Comparison of ENCODE assay signal across 9 cellular contexts in the genomic region with DNA sequence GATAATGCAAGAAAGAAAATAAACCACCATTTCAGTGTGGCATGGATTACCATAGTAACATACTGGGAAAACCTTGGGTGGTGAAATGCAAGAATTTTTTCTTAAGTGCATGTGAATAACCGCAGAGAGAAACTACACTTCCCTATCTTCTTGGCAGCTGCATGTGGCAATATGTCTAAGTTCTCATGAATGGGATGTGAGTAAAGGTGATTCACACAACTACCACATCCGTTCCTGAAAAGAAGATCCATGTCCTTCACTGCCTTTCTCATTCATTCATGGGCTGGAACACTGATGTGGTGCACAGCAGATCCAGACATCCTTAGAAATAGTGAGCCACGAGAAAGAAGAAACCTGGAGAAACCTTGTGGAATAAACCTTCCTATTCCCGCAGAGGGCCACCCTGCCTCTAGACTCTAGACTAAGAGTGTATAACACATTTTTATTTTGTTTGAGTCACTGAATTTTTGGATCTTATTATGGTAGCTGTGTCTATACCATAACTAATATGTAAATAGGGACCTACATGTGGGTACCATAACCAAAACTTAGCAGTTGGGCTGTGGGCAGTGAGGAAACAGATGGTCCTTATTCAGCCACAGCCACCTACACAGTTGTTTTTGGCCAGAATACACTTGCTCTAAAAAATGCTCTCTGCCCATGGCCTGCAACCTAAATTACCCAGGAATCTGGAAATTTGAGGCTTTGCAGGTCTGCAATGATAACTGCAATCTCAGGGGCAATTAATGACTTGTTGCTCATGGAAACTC.
DNase-seq lines count a peak whose midpoint lies in the region; ATAC-seq lines count a peak whose summit lies in the region.
"Had no signal": no experiment of that assay in that cellular context is flagged by ENCODE, and none has a peak within 500 bp of the region (broad histone marks: within the 10 kb centered on the region; RNA-seq: fewer than 3 reads in every experiment).

No MANE protein-coding gene starts in this region.

- CTCF ChIA-PET in CD4-positive, alpha-beta memory T cell (lab: Charles Lee; ENCODE audit: partially characterized antibody): no interaction called here

- H3K27me3 Mint-ChIP-seq in CD4-positive, alpha-beta memory T cell: no peaks in the 10 kb centered on the region

- H3K36me3 Mint-ChIP-seq in CD4-positive, alpha-beta memory T cell: no peaks in the 10 kb centered on the region

- H3K27ac Mint-ChIP-seq in CD4-positive, alpha-beta memory T cell: no peak overlapping the region

- ATAC-seq in GM19351 (IDR thresholded peaks at IDR 0.05; ENCODE audit: unreplicated experiment) (peak; percentile 63), HG03095 (IDR thresholded peaks at IDR 0.05; ENCODE audit: unreplicated experiment) (no peak)

- no peaks in the 10 kb centered on the region for H3K27me3 ChIP-seq in adipocyte (replicated peaks; ENCODE audit: control insufficient read depth, insufficient read depth, low read length)
- no peaks in the 10 kb centered on the region for H3K27me3 ChIP-seq in CD4-positive, alpha-beta memory T cell (ENCODE audit: insufficient read depth, low read length)

- H3K4me3 ChIP-seq in adipocyte (ENCODE audit: low read length): no peak overlapping the region
- no peak overlapping the region for H3K4me3 ChIP-seq in CD4-positive, alpha-beta memory T cell (ENCODE audit: low read length in 2 of 2)

- POLR2A ChIA-PET in CD4-positive, alpha-beta memory T cell (lab: Charles Lee; ENCODE audit: partially characterized antibody): no interaction called here

- intact Hi-C loops in CD4-positive, alpha-beta memory T cell (cut with micrococcal nuclease): no loop called here

- peaks cover 0 to 14% (median 5%) of the 10 kb centered on the region in 8 donors for H3K9me3 Mint-ChIP-seq in CD4-positive, alpha-beta memory T cell

- no peak overlapping the region for H3K9ac ChIP-seq in adipocyte (ENCODE audit: low read length)

- H3K4me3 Mint-ChIP-seq in CD4-positive, alpha-beta memory T cell: no peak overlapping the region

- peak; percentile 87 for DNase-seq in HS-5 (ENCODE audit: low read depth)
- DNase-seq in adipocyte (ENCODE audit: low read depth): peak; percentile 57
- peak; percentile 96 for DNase-seq in renal cortical epithelial cell (ENCODE audit: low read depth)
- no peak for DNase-seq in hypothalamus (lab: John Stamatoyannopoulos, UW)
- no peak for DNase-seq in CD4-positive, alpha-beta memory T cell
- DNase-seq in activated CD4-positive, alpha-beta T cell treated with anti-CD3 and anti-CD28 coated beads for 4 hours: no peak
- DNase-seq: NCI-H1105 treated with DMSO at 0.1 percent for 48 hours had no signal

- H3K27ac ChIP-seq in CD4-positive, alpha-beta memory T cell (ENCODE audit: low read depth, low read length): no peak overlapping the region

- H3K9me3 ChIP-seq in adipocyte (ENCODE audit: control insufficient read depth, low read length): no peaks in the 10 kb centered on the region
- H3K9me3 ChIP-seq in CD4-positive, alpha-beta memory T cell (ENCODE audit: control insufficient read depth in 1 of 2, low read length in 2 of 2): peaks cover 0 to 3% of the 10 kb centered on the region in 2 donors

- H3K36me3 ChIP-seq in adipocyte (ENCODE audit: control insufficient read depth, insufficient read depth, low read length, severe bottlenecking): no peaks in the 10 kb centered on the region
- H3K36me3 ChIP-seq in CD4-positive, alpha-beta memory T cell (ENCODE audit: insufficient read depth, low read length): no peaks in the 10 kb centered on the region

- H3K4me1 ChIP-seq in adipocyte (ENCODE audit: control insufficient read depth, insufficient read depth, low read length): no peaks in the 10 kb centered on the region
- H3K4me1 ChIP-seq in CD4-positive, alpha-beta memory T cell (ENCODE audit: insufficient read depth, low read length): no peaks in the 10 kb centered on the region

- no peaks in the 10 kb centered on the region for H3K4me1 Mint-ChIP-seq in CD4-positive, alpha-beta memory T cell

Comparison
In these comparisons a context has a peak if more than half of its experiments do, and no peak if none do; other contexts are left out.
1. DNase-seq: peak in HS-5 (single experiment), adipocyte (single experiment) and renal cortical epithelial cell (single experiment); none in hypothalamus (0 of 51), CD4-positive, alpha-beta memory T cell (0 of 5) and activated CD4-positive, alpha-beta T cell treated with anti-CD3 and anti-CD28 coated beads for 4 hours (0 of 2).